ENCODE assay signal across 25 cellular contexts in the genomic region with DNA sequence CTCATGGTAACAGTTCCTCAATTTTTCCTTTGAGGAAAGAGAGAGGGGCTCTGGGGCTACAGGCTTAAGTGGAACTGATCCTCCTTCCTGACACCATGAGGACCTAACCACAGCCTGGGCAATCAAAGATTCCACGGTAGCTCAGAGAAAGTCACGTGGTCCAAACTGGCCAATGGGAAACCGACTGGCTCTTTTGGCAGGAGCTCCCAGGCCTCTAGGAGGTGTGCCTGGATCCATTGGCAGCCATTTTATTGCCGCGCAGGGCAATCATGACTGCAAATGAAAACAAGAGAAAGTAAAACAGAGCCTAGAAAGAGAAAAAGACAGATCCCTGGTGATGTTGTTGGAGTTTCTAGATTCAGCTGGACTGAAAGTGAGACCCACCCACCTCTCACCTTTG. TPM values are rescaled to one million over a fixed set of nuclear protein-coding genes. Genes with fewer than 3 reads are reported as not detected.
DNase-seq lines count a peak whose midpoint lies in the region; TF ChIP-seq lines count a peak whose summit lies in the region.
"Had no signal": no experiment of that assay in that cellular context is flagged by ENCODE, and none has a peak within 500 bp of the region (broad histone marks: within the 10 kb centered on the region; RNA-seq: fewer than 3 reads in every experiment).

No MANE protein-coding gene starts in this region.

- H3K27ac Mint-ChIP-seq in endodermal cell (no peak overlapping the region), CD14-positive monocyte (no peak overlapping the region)
- H3K27ac Mint-ChIP-seq: CD4-positive, CD25-positive, alpha-beta regulatory T cell; naive thymus-derived CD8-positive, alpha-beta T cell; stimulated activated memory B cell treated with anti-CD40 and anti-IgM and Interleukin-4, amounts not matched to agents 10 μg/mL and 1 μg/mL and 100 μg/mL, for 72 hours had no signal

- TF ChIP-seq CTCF in endodermal cell (conservative IDR thresholded peaks at IDR 0.05) (no peak), CD14-positive monocyte (IDR thresholded peaks at IDR 0.05) (no peak)

- peaks cover 22% of the 10 kb centered on the region for H3K4me1 Mint-ChIP-seq in endodermal cell
- H3K4me1 Mint-ChIP-seq in CD14-positive monocyte = peaks cover 25% of the 10 kb centered on the region
- H3K4me1 Mint-ChIP-seq: CD4-positive, CD25-positive, alpha-beta regulatory T cell had no signal

- TF ChIP-seq RAD21 in Ishikawa (IDR thresholded peaks at IDR 0.05; ENCODE audit: low read depth) = no peak

- H3K36me3 Mint-ChIP-seq in endodermal cell (ENCODE audit: low read depth) (no peaks in the 10 kb centered on the region), CD14-positive monocyte (no peaks in the 10 kb centered on the region)
- H3K36me3 Mint-ChIP-seq: CD4-positive, CD25-positive, alpha-beta regulatory T cell; naive thymus-derived CD8-positive, alpha-beta T cell; stimulated activated memory B cell treated with anti-CD40 and anti-IgM and Interleukin-4, amounts not matched to agents 10 μg/mL and 1 μg/mL and 100 μg/mL, for 72 hours had no signal

- no peak overlapping the region for H3K9ac ChIP-seq in endodermal cell (ENCODE audit: extremely low read depth, low read length, poor library complexity, severe bottlenecking)

- no peaks in the 10 kb centered on the region for H3K9me3 Mint-ChIP-seq in endodermal cell
- peaks cover 0 to 3% (median 0%) of the 10 kb centered on the region in 7 donors for H3K9me3 Mint-ChIP-seq in CD14-positive monocyte
- H3K9me3 Mint-ChIP-seq: activated T-cell treated with anti-CD3 and anti-CD28 coated beads, Interleukin-2, amount 50 U/mL, for 4 hours; CD4-positive, CD25-positive, alpha-beta regulatory T cell; naive thymus-derived CD8-positive, alpha-beta T cell; stimulated activated memory B cell treated with anti-CD40 and anti-IgM and Interleukin-4, amounts not matched to agents 10 μg/mL and 1 μg/mL and 100 μg/mL, for 72 hours had no signal

- H3K27me3 Mint-ChIP-seq in endodermal cell (ENCODE audit: insufficient read depth) = peaks cover 3% of the 10 kb centered on the region
- peaks cover 0 to 5% (median 1%) of the 10 kb centered on the region in 3 donors for H3K27me3 Mint-ChIP-seq in CD14-positive monocyte (ENCODE audit: low read depth in 3 of 3)

- no peaks in the 10 kb centered on the region for H3K27me3 ChIP-seq in SJCRH30
- H3K27me3 ChIP-seq in endodermal cell (ENCODE audit: control insufficient read depth, insufficient read depth, low read length, poor library complexity, severe bottlenecking) = no peaks in the 10 kb centered on the region
- H3K27me3 ChIP-seq: adrenal gland, pancreas, right atrium auricular region had no signal

- 95% methylated on average over 3 to 5 of the region's 5 CpGs for WGBS in endodermal cell (ENCODE audit: insufficient coverage in 1 of 2, insufficient read length in 1 of 2), 2 experiments

- DNase-seq in EH (ENCODE audit: low read depth) (peak; percentile 31), SJCRH30 (peak; percentile 51 to 72), endodermal cell (peak; percentile 59), NCI-H128 (lab: John Stamatoyannopoulos, UW; ENCODE audit: unreplicated experiment) (no peak), superior temporal gyrus (ENCODE audit: extremely low spot score) (no peak), CD14-positive monocyte (ENCODE audit: low spot score) (no peak)
- DNase-seq: activated naive CD4-positive, alpha-beta T cell treated with Interleukin-2 at 50 U/mL for 16 hours; activated T-cell treated with anti-CD3 and anti-CD28 coated beads, Interleukin-2, amount 50 U/mL, for 4 hours; adrenal gland; esophagus squamous epithelium; gastrocnemius medialis; hypothalamus; left ventricle myocardium inferior; midbrain; naive thymus-derived CD8-positive, alpha-beta T cell; NCI-H510A treated with DMSO at 0.1 percent for 48 hours; pancreas; stimulated activated CD4-positive, alpha-beta T cell treated with anti-CD3 and anti-CD28 coated beads, Interleukin-4, amount 100 ng/mL, for 1 hour; SW 1271; T1000 had no signal

- H3K27ac ChIP-seq in SJCRH30 (no peak overlapping the region), endodermal cell (ENCODE audit: low read depth, low read length) (no peak overlapping the region)
- H3K27ac ChIP-seq: adrenal gland, esophagus squamous epithelium, gastrocnemius medialis, left ventricle myocardium inferior, pancreas, right atrium auricular region, thoracic aorta had no signal

- TF ChIP-seq EP300 in Ishikawa (IDR thresholded peaks at IDR 0.05; ENCODE audit: borderline replicate concordance) = no peak

- intact Hi-C loops in CD14-positive monocyte (cut with micrococcal nuclease) = no loop called here

- H3K9me3 ChIP-seq in SJCRH30 (replicated peaks) = no peaks in the 10 kb centered on the region
- no peaks in the 10 kb centered on the region for H3K9me3 ChIP-seq in endodermal cell (ENCODE audit: control insufficient read depth, low read length)
- H3K9me3 ChIP-seq: adrenal gland, esophagus squamous epithelium, gastrocnemius medialis, left ventricle myocardium inferior, pancreas, right atrium auricular region, thoracic aorta had no signal

- no peaks in the 10 kb centered on the region for H3K36me3 ChIP-seq in SJCRH30
- no peaks in the 10 kb centered on the region for H3K36me3 ChIP-seq in endodermal cell (ENCODE audit: control insufficient read depth, insufficient read depth, low read length)
- H3K36me3 ChIP-seq: adrenal gland, esophagus squamous epithelium, gastrocnemius medialis, left ventricle myocardium inferior, pancreas, right atrium auricular region, thoracic aorta had no signal

- H3K4me3 Mint-ChIP-seq in endodermal cell = no peak overlapping the region
- no peak overlapping the region for H3K4me3 Mint-ChIP-seq in CD14-positive monocyte
- H3K4me3 Mint-ChIP-seq: activated T-cell treated with anti-CD3 and anti-CD28 coated beads, Interleukin-2, amount 50 U/mL, for 4 hours; CD4-positive, CD25-positive, alpha-beta regulatory T cell; naive thymus-derived CD8-positive, alpha-beta T cell; stimulated activated memory B cell treated with anti-CD40 and anti-IgM and Interleukin-4, amounts not matched to agents 10 μg/mL and 1 μg/mL and 100 μg/mL, for 72 hours had no signal

- H3K4me3 ChIP-seq in SJCRH30 (no peak overlapping the region), endodermal cell (ENCODE audit: low read length) (no peak overlapping the region)
- H3K4me3 ChIP-seq: adrenal gland, esophagus squamous epithelium, gastrocnemius medialis, left ventricle myocardium inferior, pancreas, right atrium auricular region, thoracic aorta had no signal

- H3K4me1 ChIP-seq in SJCRH30 (peaks cover 23% of the 10 kb centered on the region), endodermal cell (ENCODE audit: control insufficient read depth, insufficient read depth, low read length) (peaks cover 10% of the 10 kb centered on the region)
- H3K4me1 ChIP-seq: esophagus squamous epithelium, gastrocnemius medialis, pancreas had no signal

TF ChIP-seq in Ishikawa, 13 proteins besides CTCF, POLR2A, EP300 and RAD21:
- no peak for TF ChIP-seq YY1 (IDR thresholded peaks at IDR 0.05; ENCODE audit: low read depth)
- TF ChIP-seq USF1 (IDR thresholded peaks at IDR 0.05) = peak; percentile 60

RNA-seq across cellular contexts. Expression of gene ASPHD2, which starts 27.3 kb away (rescaled TPM):
- total RNA-seq in SJCRH30 (2014; rRNA removed; shearing (Covaris generic)) = 3.5 and 4.0 TPM in 2 replicates
- 1 to 10 TPM; 6.0 to 7.3 TPM for total RNA-seq in endodermal cell
- 13.9 TPM for polyA plus RNA-seq in endodermal cell (2013, experiment 1 of 2)
- 12.9 TPM for polyA plus RNA-seq in endodermal cell (2013, experiment 2 of 2)
- polyA plus RNA-seq in CD14-positive monocyte = 1 to 10 TPM; 2.6 to 6.2 TPM

Comparison
In these comparisons a context has a peak if more than half of its experiments do, and no peak if none do; other contexts are left out.
1. DNase-seq: peak in EH (single experiment), SJCRH30 (2 of 2) and endodermal cell (single experiment); none in NCI-H128 (single experiment), superior temporal gyrus (single experiment) and CD14-positive monocyte (single experiment).